In the genomic region with DNA sequence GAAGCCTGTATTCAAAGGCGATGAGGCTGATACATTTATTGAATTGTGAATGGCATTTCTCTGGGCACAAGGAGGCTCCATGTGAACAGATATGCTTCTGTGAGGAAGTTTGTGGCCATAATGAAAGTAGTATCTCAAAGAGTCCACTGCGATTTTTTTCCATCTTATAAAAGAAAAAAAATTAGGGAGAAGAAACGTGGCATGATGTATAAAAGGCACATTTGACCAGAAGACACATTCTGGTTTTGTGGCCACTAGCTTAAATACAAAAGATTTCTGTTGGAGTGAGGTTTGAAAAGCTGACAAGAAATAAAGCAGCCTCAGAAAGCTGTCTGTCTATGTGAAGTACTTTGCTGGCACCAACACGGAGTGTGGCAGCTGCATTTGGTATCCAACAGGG, we compare ENCODE assay signal across 23 cellular contexts.
"Had no signal": no experiment of that assay in that cellular context is flagged by ENCODE, and none has a peak within 500 bp of the region (broad histone marks: within the 10 kb centered on the region; RNA-seq: fewer than 3 reads in every experiment).

No MANE protein-coding gene starts in this region.

- H3K4me3 ChIP-seq: breast epithelium, left lung, lung, mucosa of descending colon, prostate gland, skin epidermis, uterus had no signal

- H3K4me1 Mint-ChIP-seq: activated CD4-positive, alpha-beta T cell treated with anti-CD3 and anti-CD28 coated beads, Interleukin-2, amount 10 ng/mL, durations not matched to agents 24 days and 14 days; stimulated activated effector memory CD8-positive, alpha-beta T cell treated with anti-CD3 and anti-CD28 coated beads, Interleukin-12 subunit alpha, Interleukin-12 subunit beta, amount 100 ng/mL, for 72 hours had no signal

- ATAC-seq: left lung; mucosa of descending colon; natural killer cell treated with Interleukin-12 subunit alpha and Interleukin-12 subunit beta and Interleukin-15 and Interleukin-18, amount 100 ng/mL, for 72 hours; sciatic nerve; stimulated activated effector memory CD8-positive, alpha-beta T cell treated with anti-CD3 and anti-CD28 coated beads, Interleukin-12 subunit alpha, Interleukin-12 subunit beta, amount 100 ng/mL, for 72 hours had no signal

- H3K27ac Mint-ChIP-seq: activated CD4-positive, alpha-beta memory T cell treated with anti-CD3 and anti-CD28 coated beads for 36 hours; activated CD4-positive, alpha-beta T cell treated with anti-CD3 and anti-CD28 coated beads, Interleukin-2, amount 10 ng/mL, durations not matched to agents 24 days and 14 days; activated T-cell treated with anti-CD3 and anti-CD28 coated beads, Interleukin-2, amount 50 U/mL, for 24 hours; natural killer cell treated with Interleukin-12 subunit alpha and Interleukin-12 subunit beta and Interleukin-15 and Interleukin-18, amount 100 ng/mL, for 72 hours; stimulated activated effector memory CD8-positive, alpha-beta T cell treated with anti-CD3 and anti-CD28 coated beads, Interleukin-12 subunit alpha, Interleukin-12 subunit beta, amount 100 ng/mL, for 72 hours; stimulated activated naive CD8-positive, alpha-beta T cell treated with anti-CD3 and anti-CD28 coated beads, Interleukin-15, Interleukin-2, amounts not matched to agents 100 ng/mL and 50 ng/mL, for 24 hours; type B pancreatic cell had no signal

- DNase-seq: activated CD4-positive, alpha-beta memory T cell treated with anti-CD3 and anti-CD28 coated beads for 36 hours; activated CD4-positive, alpha-beta T cell treated with anti-CD3 and anti-CD28 coated beads, Interleukin-2, amount 10 ng/mL, durations not matched to agents 24 days and 14 days; activated CD4-positive, CD25-positive, alpha-beta regulatory T cell treated with anti-CD3 and anti-CD28 coated beads, Interleukin-2, amount 50 U/mL, for 72 hours; activated CD8-positive, alpha-beta memory T cell treated with anti-CD3 and anti-CD28 coated beads, Interleukin-2, amount 50 U/mL, for 48 hours; activated gamma-delta T cell treated with Interleukin-2 at 50 U/mL for 16 hours; activated naive CD4-positive, alpha-beta T cell treated with anti-CD3 and anti-CD28 coated beads, Interleukin-2, amount 50 U/mL, for 16 hours; activated T-cell treated with anti-CD3 and anti-CD28 coated beads, Interleukin-2, amount 50 U/mL, for 24 hours; amniotic stem cell; central memory CD4-positive, alpha-beta T cell; left lung; mucosa of descending colon; stimulated activated CD4-positive, alpha-beta T cell treated with anti-CD3 and anti-CD28 coated beads, Interleukin-4, amount 100 ng/mL, for 24 hours; T-helper 2 cell; uterus had no signal

- H3K4me3 Mint-ChIP-seq: activated CD4-positive, alpha-beta memory T cell treated with anti-CD3 and anti-CD28 coated beads for 36 hours; activated CD4-positive, alpha-beta T cell treated with anti-CD3 and anti-CD28 coated beads, Interleukin-2, amount 10 ng/mL, durations not matched to agents 24 days and 14 days; activated T-cell treated with anti-CD3 and anti-CD28 coated beads, Interleukin-2, amount 50 U/mL, for 24 hours; natural killer cell treated with Interleukin-12 subunit alpha and Interleukin-12 subunit beta and Interleukin-15 and Interleukin-18, amount 100 ng/mL, for 72 hours; stimulated activated effector memory CD8-positive, alpha-beta T cell treated with anti-CD3 and anti-CD28 coated beads, Interleukin-12 subunit alpha, Interleukin-12 subunit beta, amount 100 ng/mL, for 72 hours; stimulated activated naive CD8-positive, alpha-beta T cell treated with anti-CD3 and anti-CD28 coated beads, Interleukin-15, Interleukin-2, amounts not matched to agents 100 ng/mL and 50 ng/mL, for 24 hours; type B pancreatic cell had no signal

- H3K36me3 Mint-ChIP-seq: activated CD4-positive, alpha-beta memory T cell treated with anti-CD3 and anti-CD28 coated beads for 36 hours; natural killer cell treated with Interleukin-12 subunit alpha and Interleukin-12 subunit beta and Interleukin-15 and Interleukin-18, amount 100 ng/mL, for 72 hours; stimulated activated effector memory CD8-positive, alpha-beta T cell treated with anti-CD3 and anti-CD28 coated beads, Interleukin-12 subunit alpha, Interleukin-12 subunit beta, amount 100 ng/mL, for 72 hours had no signal

- H3K27me3 Mint-ChIP-seq: activated CD4-positive, alpha-beta T cell treated with anti-CD3 and anti-CD28 coated beads, Interleukin-2, amount 10 ng/mL, durations not matched to agents 24 days and 14 days had no signal

- H3K9me3 Mint-ChIP-seq: activated CD4-positive, alpha-beta memory T cell treated with anti-CD3 and anti-CD28 coated beads for 36 hours; activated CD4-positive, alpha-beta T cell treated with anti-CD3 and anti-CD28 coated beads, Interleukin-2, amount 10 ng/mL, durations not matched to agents 24 days and 14 days; activated T-cell treated with anti-CD3 and anti-CD28 coated beads, Interleukin-2, amount 50 U/mL, for 24 hours; natural killer cell treated with Interleukin-12 subunit alpha and Interleukin-12 subunit beta and Interleukin-15 and Interleukin-18, amount 100 ng/mL, for 72 hours; stimulated activated effector memory CD8-positive, alpha-beta T cell treated with anti-CD3 and anti-CD28 coated beads, Interleukin-12 subunit alpha, Interleukin-12 subunit beta, amount 100 ng/mL, for 72 hours; stimulated activated naive CD8-positive, alpha-beta T cell treated with anti-CD3 and anti-CD28 coated beads, Interleukin-15, Interleukin-2, amounts not matched to agents 100 ng/mL and 50 ng/mL, for 24 hours had no signal
